19 cellular contexts compared by ENCODE assay signal in the genomic region with DNA sequence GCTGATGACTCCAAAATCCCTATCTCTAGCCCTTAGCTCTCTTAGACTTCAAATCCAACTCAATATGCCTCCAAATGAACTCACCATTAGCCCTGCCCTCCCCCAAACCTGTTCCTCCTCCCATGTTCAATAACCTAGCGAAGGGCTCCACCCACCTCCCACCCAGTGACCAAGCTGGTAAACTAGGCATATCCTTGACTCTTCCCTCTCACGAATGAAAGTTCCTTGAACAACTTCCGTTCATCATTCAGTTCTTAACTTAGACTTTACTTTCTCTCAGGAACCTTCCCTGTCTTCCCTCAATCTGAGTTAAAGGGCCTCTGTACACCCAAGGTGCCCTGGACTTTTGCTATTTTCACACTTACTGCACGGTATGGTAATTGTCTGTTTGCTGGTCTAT. TPM values are rescaled to one million over a fixed set of nuclear protein-coding genes. Genes with fewer than 3 reads are reported as not detected.
DNase-seq lines count a peak whose midpoint lies in the region; ATAC-seq and TF ChIP-seq lines count a peak whose summit lies in the region.
"Had no signal": no experiment of that assay in that cellular context is flagged by ENCODE, and none has a peak within 500 bp of the region (broad histone marks: within the 10 kb centered on the region; RNA-seq: fewer than 3 reads in every experiment).

No MANE protein-coding gene starts in this region.

- H3F3A ChIP-seq in neural progenitor cell (ENCODE audit: low read depth), result peaks cover 54% of the 10 kb centered on the region

- TF ChIP-seq CTCF in HEK293 (tag by site-specific recombination; IDR thresholded peaks at IDR 0.05) (no peak), activated B cell treated with CpG ODN at 0.5 μM for 24 hours (IDR thresholded peaks at IDR 0.05) (no peak), neural progenitor cell (IDR thresholded peaks at IDR 0.05) (no peak), lower leg skin (IDR thresholded peaks at IDR 0.05) (no peak)

- no peak overlapping the region for H3K9ac ChIP-seq in neural progenitor cell
- H3K9ac ChIP-seq: KMS-11 had no signal

- H3K4me3 ChIP-seq in HEK293 (ENCODE audit: low read depth, low read length), result no peak overlapping the region
- no peak overlapping the region for H3K4me3 ChIP-seq in neural progenitor cell
- no peak overlapping the region for H3K4me3 ChIP-seq in lower leg skin (ENCODE audit: low read depth, poor library complexity, severe bottlenecking)
- H3K4me3 ChIP-seq: esophagus muscularis mucosa had no signal

- H3K36me3 Mint-ChIP-seq in activated T-cell treated with anti-CD3 and anti-CD28 coated beads, Interleukin-2, amount 50 U/mL, for 72 hours (ENCODE audit: insufficient read depth in 2 of 2), result peaks cover 3 to 5% of the 10 kb centered on the region in 2 donors
- no peaks in the 10 kb centered on the region for H3K36me3 Mint-ChIP-seq in activated T-cell treated with anti-CD3 and anti-CD28 coated beads, Interleukin-2, amount 50 U/mL, for 4 hours (ENCODE audit: insufficient read depth)
- peaks cover 7% of the 10 kb centered on the region for H3K36me3 Mint-ChIP-seq in activated B cell treated with CpG ODN at 0.5 μM for 24 hours (ENCODE audit: low read depth)
- peaks cover 7% of the 10 kb centered on the region for H3K36me3 Mint-ChIP-seq in neural progenitor cell

- ATAC-seq in activated T-cell treated with anti-CD3 and anti-CD28 coated beads, Interleukin-2, amount 50 U/mL, for 72 hours (replicated peaks in 1 of 2), result no peak
- no peak for ATAC-seq in activated T-cell treated with anti-CD3 and anti-CD28 coated beads, Interleukin-2, amount 50 U/mL, for 4 hours
- ATAC-seq in activated B cell treated with CpG ODN at 0.5 μM for 24 hours (ENCODE audit: low read depth) (no peak), GM18867 (IDR thresholded peaks at IDR 0.05; ENCODE audit: unreplicated experiment) (no peak)
- ATAC-seq: heart left ventricle had no signal

- no peaks in the 10 kb centered on the region for H3K9me3 Mint-ChIP-seq in activated T-cell treated with anti-CD3 and anti-CD28 coated beads, Interleukin-2, amount 50 U/mL, for 72 hours
- H3K9me3 Mint-ChIP-seq in activated T-cell treated with anti-CD3 and anti-CD28 coated beads, Interleukin-2, amount 50 U/mL, for 4 hours, result no peaks in the 10 kb centered on the region
- H3K9me3 Mint-ChIP-seq in activated B cell treated with CpG ODN at 0.5 μM for 24 hours, result no peaks in the 10 kb centered on the region
- peaks cover 2% of the 10 kb centered on the region for H3K9me3 Mint-ChIP-seq in neural progenitor cell
- H3K9me3 Mint-ChIP-seq: activated CD4-positive, alpha-beta T cell treated with anti-CD3 and anti-CD28 coated beads, Interleukin-2, amount 10 ng/mL, durations not matched to agents 24 days and 14 days; activated naive CD8-positive, alpha-beta T cell treated with anti-CD3 and anti-CD28 coated beads for 36 hours had no signal

- H3K9me3 ChIP-seq in HEK293 (ENCODE audit: control insufficient read depth, insufficient read depth, low read depth, low read length) (no peaks in the 10 kb centered on the region), neural progenitor cell (ENCODE audit: low read depth) (no peaks in the 10 kb centered on the region)
- H3K9me3 ChIP-seq: esophagus muscularis mucosa, heart left ventricle, suprapubic skin had no signal

- WGBS in lower leg skin, 2 donors, result 68 to 83% methylated on average over 4 of the region's 4 CpGs

- no peaks in the 10 kb centered on the region for H4K20me1 ChIP-seq in neural progenitor cell (ENCODE audit: low read depth)

- CTCF ChIA-PET in HEK293 (lab: Yijun Ruan, JAX) (no interaction called here), activated B cell treated with CpG ODN at 0.5 μM for 24 hours (lab: Charles Lee) (no interaction called here)

- intact Hi-C loops in activated B cell treated with CpG ODN at 0.5 μM for 24 hours (cut with micrococcal nuclease) (loop anchor here (5.0 kb wide), 2 partner anchors 541 to 621 kb away; partner anchors contain the start of genes DMAC2L, L2HGDH and SOS2), lower leg skin (cut with DNase I; ENCODE audit: low total_unique reads) (no loop called here)

- no peak for DNase-seq in activated T-cell treated with anti-CD3 and anti-CD28 coated beads, Interleukin-2, amount 50 U/mL, for 72 hours
- no peak for DNase-seq in activated T-cell treated with anti-CD3 and anti-CD28 coated beads, Interleukin-2, amount 50 U/mL, for 4 hours
- no peak for DNase-seq in activated B cell treated with CpG ODN at 0.5 μM for 24 hours
- DNase-seq in neural progenitor cell (ENCODE audit: low spot score), result no peak
- no peak for DNase-seq in DMS79 (lab: John Stamatoyannopoulos, UW)
- DNase-seq in lower leg skin (ENCODE audit: low spot score in 2 of 2), result no peak
- DNase-seq: activated CD4-positive, alpha-beta T cell treated with anti-CD3 and anti-CD28 coated beads, Interleukin-2, amount 10 ng/mL, durations not matched to agents 24 days and 14 days; activated naive CD8-positive, alpha-beta T cell treated with anti-CD3 and anti-CD28 coated beads for 36 hours; Calu3; heart left ventricle; islet precursor cell; NK-92 treated with Interleukin-12 subunit alpha and Interleukin-12 subunit beta, amount 100 ng/mL, for 24 hours; SHP77; stimulated activated CD4-positive, alpha-beta T cell treated with anti-CD3 and anti-CD28 coated beads, Interleukin-2, amount 100 ng/mL, for 48 hours had no signal

- no peaks in the 10 kb centered on the region for H3K27me3 Mint-ChIP-seq in activated T-cell treated with anti-CD3 and anti-CD28 coated beads, Interleukin-2, amount 50 U/mL, for 72 hours (ENCODE audit: low read depth)
- H3K27me3 Mint-ChIP-seq in activated T-cell treated with anti-CD3 and anti-CD28 coated beads, Interleukin-2, amount 50 U/mL, for 4 hours (ENCODE audit: low read depth), result no peaks in the 10 kb centered on the region
- H3K27me3 Mint-ChIP-seq in activated B cell treated with CpG ODN at 0.5 μM for 24 hours (no peaks in the 10 kb centered on the region), neural progenitor cell (ENCODE audit: insufficient read depth, low read depth) (peaks cover 6% of the 10 kb centered on the region)
- H3K27me3 Mint-ChIP-seq: activated CD4-positive, alpha-beta T cell treated with anti-CD3 and anti-CD28 coated beads, Interleukin-2, amount 10 ng/mL, durations not matched to agents 24 days and 14 days; activated naive CD8-positive, alpha-beta T cell treated with anti-CD3 and anti-CD28 coated beads for 36 hours had no signal

- no peak for TF ChIP-seq POLR2A in lower leg skin (IDR thresholded peaks at IDR 0.05)

- peak overlapping the region; percentile 86 for H3K4me2 ChIP-seq in neural progenitor cell
- H3K4me2 ChIP-seq: KMS-11 had no signal

- peaks cover 62% of the 10 kb centered on the region for H3K4me1 Mint-ChIP-seq in activated T-cell treated with anti-CD3 and anti-CD28 coated beads, Interleukin-2, amount 50 U/mL, for 72 hours (ENCODE audit: low read depth)
- peaks cover 36% of the 10 kb centered on the region for H3K4me1 Mint-ChIP-seq in activated T-cell treated with anti-CD3 and anti-CD28 coated beads, Interleukin-2, amount 50 U/mL, for 4 hours (ENCODE audit: low read depth)
- H3K4me1 Mint-ChIP-seq in activated B cell treated with CpG ODN at 0.5 μM for 24 hours (peaks cover 29% of the 10 kb centered on the region), neural progenitor cell (peaks cover 32% of the 10 kb centered on the region)

- H2AFZ ChIP-seq in neural progenitor cell (replicated peaks), result no peak overlapping the region

- H3K27ac Mint-ChIP-seq in activated T-cell treated with anti-CD3 and anti-CD28 coated beads, Interleukin-2, amount 50 U/mL, for 72 hours, result peak overlapping the region; percentile 80
- peak overlapping the region; percentile 13 for H3K27ac Mint-ChIP-seq in activated B cell treated with CpG ODN at 0.5 μM for 24 hours
- no peak overlapping the region for H3K27ac Mint-ChIP-seq in neural progenitor cell
- H3K27ac Mint-ChIP-seq: activated naive CD8-positive, alpha-beta T cell treated with anti-CD3 and anti-CD28 coated beads for 36 hours had no signal

- POLR2A ChIA-PET in HEK293 (lab: Yijun Ruan, JAX) (interaction anchor here (1.4 kb wide), 1 partner anchor 57 kb away, joined by 5 read pairs; no protein-coding TSS in a partner anchor), activated B cell treated with CpG ODN at 0.5 μM for 24 hours (lab: Charles Lee) (interaction anchor here (1.0 kb wide), 1 partner anchor 77 kb away, joined by 9 read pairs; the partner anchor contains the start of gene KLHDC2)

- no peaks in the 10 kb centered on the region; the same call in 1 of the 2 replicates for H3K4me1 ChIP-seq in HEK293 (ENCODE audit: control insufficient read depth, insufficient read depth, low read length)
- H3K4me1 ChIP-seq in neural progenitor cell, result peaks cover 8% of the 10 kb centered on the region

- H3K36me3 ChIP-seq in HEK293 (ENCODE audit: control insufficient read depth in 2 of 2, insufficient read depth in 1 of 2, low read length in 2 of 2), result no peaks in the 10 kb centered on the region
- no peaks in the 10 kb centered on the region for H3K36me3 ChIP-seq in neural progenitor cell
- H3K36me3 ChIP-seq: esophagus muscularis mucosa, heart left ventricle, suprapubic skin had no signal

- H3K4me3 Mint-ChIP-seq in activated T-cell treated with anti-CD3 and anti-CD28 coated beads, Interleukin-2, amount 50 U/mL, for 72 hours, result peak overlapping the region in 1 of 2 donors; percentile 34
- H3K4me3 Mint-ChIP-seq in activated T-cell treated with anti-CD3 and anti-CD28 coated beads, Interleukin-2, amount 50 U/mL, for 4 hours, result no peak overlapping the region
- H3K4me3 Mint-ChIP-seq in activated B cell treated with CpG ODN at 0.5 μM for 24 hours, result no peak overlapping the region
- H3K4me3 Mint-ChIP-seq in neural progenitor cell, result peak overlapping the region; percentile 6
- H3K4me3 Mint-ChIP-seq: activated naive CD8-positive, alpha-beta T cell treated with anti-CD3 and anti-CD28 coated beads for 36 hours had no signal

- H3K27me3 ChIP-seq in neural progenitor cell, result peaks cover 43% of the 10 kb centered on the region
- H3K27me3 ChIP-seq: esophagus muscularis mucosa, heart left ventricle, suprapubic skin had no signal

- H3K27ac ChIP-seq in HEK293 (ENCODE audit: extremely low read depth, low read depth, low read length), result no peak overlapping the region
- H3K27ac ChIP-seq in neural progenitor cell, result no peak overlapping the region
- H3K27ac ChIP-seq: KMS-11, suprapubic skin had no signal

- H3K79me2 ChIP-seq in neural progenitor cell (ENCODE audit: low read depth), result peaks cover 18% of the 10 kb centered on the region

RNA-seq across cellular contexts. Expression of gene KLHDC1, which starts 1.9 kb away (rescaled TPM):
- total RNA-seq in activated T-cell treated with anti-CD3 and anti-CD28 coated beads, Interleukin-2, amount 50 U/mL, for 72 hours, result 1 to 10 TPM; 5.1 to 5.5 TPM
- 1 to 10 TPM in 2 of 3 donors, under 1 TPM in 1; 0.57 to 1.8 (median 1.2) TPM for total RNA-seq in activated T-cell treated with anti-CD3 and anti-CD28 coated beads, Interleukin-2, amount 50 U/mL, for 4 hours
- 5.7 and 6.9 TPM in 2 replicates for total RNA-seq in activated B cell treated with CpG ODN at 0.5 μM for 24 hours
- 0.99 and 1.4 TPM in 2 replicates for total RNA-seq in neural progenitor cell (ENCODE audit: low replicate concordance)
- 1 to 10 TPM; 3.4 to 5.6 (median 4.7) TPM for total RNA-seq in lower leg skin

RNA-seq across cellular contexts. Expression of gene POLE2, which starts 3.0 kb away (rescaled TPM):
- 10 to 100 TPM; 24.5 to 30.0 TPM for total RNA-seq in activated T-cell treated with anti-CD3 and anti-CD28 coated beads, Interleukin-2, amount 50 U/mL, for 72 hours
- total RNA-seq in activated T-cell treated with anti-CD3 and anti-CD28 coated beads, Interleukin-2, amount 50 U/mL, for 4 hours, result 10 to 100 TPM; 23.8 to 33.1 (median 31.7) TPM
- total RNA-seq in activated B cell treated with CpG ODN at 0.5 μM for 24 hours (2.9 and 5.3 TPM in 2 replicates), neural progenitor cell (ENCODE audit: low replicate concordance) (55.2 and 66.9 TPM in 2 replicates), lower leg skin (1 to 10 TPM in 3 of 4 donors, under 1 TPM in 1; 0.49 to 4.1 (median 1.3) TPM)

RNA-seq across cellular contexts. Expression of gene DNAAF2, which starts 56.0 kb away (rescaled TPM):
- 1 to 10 TPM; 6.0 to 6.6 TPM for total RNA-seq in activated T-cell treated with anti-CD3 and anti-CD28 coated beads, Interleukin-2, amount 50 U/mL, for 72 hours
- total RNA-seq in activated T-cell treated with anti-CD3 and anti-CD28 coated beads, Interleukin-2, amount 50 U/mL, for 4 hours, result 10 to 100 TPM; 17.0 to 18.9 (median 17.3) TPM
- total RNA-seq in activated B cell treated with CpG ODN at 0.5 μM for 24 hours (8.5 and 8.6 TPM in 2 replicates), neural progenitor cell (ENCODE audit: low replicate concordance) (29.0 and 35.1 TPM in 2 replicates), lower leg skin (1 to 10 TPM; 5.7 to 9.6 (median 8.9) TPM)
